21 cellular contexts compared by ENCODE assay signal in genomic region chr16:28443943-28444342, GRCh38. TPM values are rescaled to one million over a fixed set of nuclear protein-coding genes. Genes with fewer than 3 reads are reported as not detected.
A peak's percentile ranks its signal among the peaks of the same experiment; 100 is the strongest.
DNase-seq lines count a peak whose midpoint lies in the region; ATAC-seq and TF ChIP-seq lines count a peak whose summit lies in the region.
"Not testable (repeated sequence)": the region's sequence is repeated elsewhere in the genome, so short reads cannot be mapped to it uniquely, and the experiment has no call there.
"Had no signal": no experiment of that assay in that cellular context is flagged by ENCODE, and none has a peak within 500 bp of the region (broad histone marks: within the 10 kb centered on the region; RNA-seq: fewer than 3 reads in every experiment).

No MANE protein-coding gene starts in this region.

- not testable (repeated sequence) for H3K27ac ChIP-seq in left lung; sigmoid colon; aorta (ENCODE audit: low read depth in 1 of 2, low read length in 2 of 2)

- TF ChIP-seq EP300 in sigmoid colon (IDR thresholded peaks at IDR 0.05), result not testable (repeated sequence)

- H3K27ac Mint-ChIP-seq in glutamatergic neuron (ENCODE audit: unreplicated experiment); natural killer cell treated with Interleukin-12 subunit alpha and Interleukin-12 subunit beta and Interleukin-15 and Interleukin-18, amount 100 ng/mL, for 72 hours: not testable (repeated sequence)

- H3K4me3 Mint-ChIP-seq in glutamatergic neuron (ENCODE audit: unreplicated experiment); natural killer cell treated with Interleukin-12 subunit alpha and Interleukin-12 subunit beta and Interleukin-15 and Interleukin-18, amount 100 ng/mL, for 72 hours: not testable (repeated sequence)

- TF ChIP-seq CTCF in glutamatergic neuron (IDR thresholded peaks at IDR 0.05; ENCODE audit: partially characterized antibody, unreplicated experiment); left lung (IDR thresholded peaks at IDR 0.05); sigmoid colon (IDR thresholded peaks at IDR 0.05): not testable (repeated sequence)

- not testable (repeated sequence) for H3K27me3 Mint-ChIP-seq in glutamatergic neuron (ENCODE audit: unreplicated experiment); natural killer cell treated with Interleukin-12 subunit alpha and Interleukin-12 subunit beta and Interleukin-15 and Interleukin-18, amount 100 ng/mL, for 72 hours

- WGBS in sigmoid colon, 2 donors, result 84 to 85% methylated on average over 3 of the region's 6 CpGs
- WGBS in aorta, 2 donors, result 75 to 86% methylated on average over 3 of the region's 6 CpGs

- DNase-seq in glutamatergic neuron, result peak; percentile 10
- DNase-seq in left cardiac atrium, result peak; percentile 10
- peak; percentile 9 to 10 for DNase-seq in left lung
- peak; percentile 86 for DNase-seq in mesenteric fat pad (ENCODE audit: low spot score)
- peak; percentile 18 for DNase-seq in natural killer cell treated with Interleukin-12 subunit alpha and Interleukin-12 subunit beta and Interleukin-15 and Interleukin-18, amount 100 ng/mL, for 72 hours (ENCODE audit: low spot score)
- DNase-seq in posterior vena cava (ENCODE audit: low spot score), result peak; percentile 28
- peak; percentile 33 for DNase-seq in sigmoid colon
- DNase-seq in aorta, result peak; percentile 7 to 59

- H3K27me3 ChIP-seq in left lung; sigmoid colon; aorta (ENCODE audit: control insufficient read depth in 1 of 2, insufficient read depth in 2 of 2, low read length in 1 of 2): not testable (repeated sequence)

- not testable (repeated sequence) for H3K4me3 ChIP-seq in left lung; sigmoid colon; aorta (ENCODE audit: low read length in 2 of 2)

- not testable (repeated sequence) for H3K4me1 ChIP-seq in left lung; sigmoid colon; aorta (ENCODE audit: control insufficient read depth in 1 of 2, insufficient read depth in 2 of 2, low read length in 2 of 2)

- TF ChIP-seq POLR2A in sigmoid colon (IDR thresholded peaks at IDR 0.05), result not testable (repeated sequence)

- ATAC-seq in left cardiac atrium; left lung; natural killer cell treated with Interleukin-12 subunit alpha and Interleukin-12 subunit beta and Interleukin-15 and Interleukin-18, amount 100 ng/mL, for 72 hours; aorta (ENCODE audit: low FRiP score): not testable (repeated sequence)

- not testable (repeated sequence) for H3K36me3 ChIP-seq in left lung; sigmoid colon; aorta (ENCODE audit: control insufficient read depth in 1 of 2, insufficient read depth in 2 of 2, low read length in 1 of 2)

- H3K4me1 Mint-ChIP-seq in glutamatergic neuron (ENCODE audit: low read depth, unreplicated experiment); natural killer cell treated with Interleukin-12 subunit alpha and Interleukin-12 subunit beta and Interleukin-15 and Interleukin-18, amount 100 ng/mL, for 72 hours (ENCODE audit: low read depth in 2 of 2): not testable (repeated sequence)

- H3K9me3 Mint-ChIP-seq in glutamatergic neuron (ENCODE audit: unreplicated experiment); natural killer cell treated with Interleukin-12 subunit alpha and Interleukin-12 subunit beta and Interleukin-15 and Interleukin-18, amount 100 ng/mL, for 72 hours: not testable (repeated sequence)

- intact Hi-C loops in left cardiac atrium (cut with DNase I); left lung (cut with DNase I); posterior vena cava (cut with DNase I); sigmoid colon (cut with DNase I); aorta (cut with DNase I): not testable (repeated sequence)

- not testable (repeated sequence) for H3K36me3 Mint-ChIP-seq in glutamatergic neuron (ENCODE audit: unreplicated experiment); natural killer cell treated with Interleukin-12 subunit alpha and Interleukin-12 subunit beta and Interleukin-15 and Interleukin-18, amount 100 ng/mL, for 72 hours

- H3K9me3 ChIP-seq in left lung; sigmoid colon; aorta (ENCODE audit: control insufficient read depth, low read length): not testable (repeated sequence)

RNA-seq across cellular contexts. Expression of gene NPIPB7, which starts 28.2 kb away (rescaled TPM):
- total RNA-seq in glutamatergic neuron (ENCODE audit: unreplicated experiment) (not detected), left cardiac atrium (not detected), left lung (not detected), mesenteric fat pad (not detected), posterior vena cava (not detected), sigmoid colon (not detected), aorta (under 1 TPM in 1 of 2 donors, not detected in 1; 0.29 TPM)
- under 1 TPM; 0.31 to 0.47 TPM for total RNA-seq in natural killer cell treated with Interleukin-12 subunit alpha and Interleukin-12 subunit beta and Interleukin-15 and Interleukin-18, amount 100 ng/mL, for 72 hours
- polyA plus RNA-seq in sigmoid colon (1 to 10 TPM in 1 of 3 donors, under 1 TPM in 2; 0.48 to 1.8 (median 0.92) TPM), aorta (under 1 TPM in 1 of 2 donors, not detected in 1; 0.18 TPM)
- total RNA-seq: A172; A673; Caco-2; Calu3; CD4-positive, alpha-beta T cell; CD4-positive, CD25-positive, alpha-beta regulatory T cell; CD8-positive, alpha-beta memory T cell; CD8-positive, alpha-beta T cell; Daoy had no signal
- polyA plus RNA-seq: AG04450; BJ; CD14-positive monocyte; CD4-positive, alpha-beta memory T cell; CD4-positive, CD25-positive, alpha-beta regulatory T cell; CD8-positive, alpha-beta memory T cell had no signal

RNA-seq across cellular contexts. Expression of gene EIF3CL, which starts 40.3 kb away (rescaled TPM):
- total RNA-seq in glutamatergic neuron (ENCODE audit: unreplicated experiment), result 57.8 TPM
- 10 to 100 TPM; 17.2 to 32.4 TPM for total RNA-seq in left cardiac atrium
- 10 to 100 TPM; 10.6 to 42.2 TPM for total RNA-seq in left lung
- total RNA-seq in mesenteric fat pad, result 88.7 TPM
- 100 to 1,000 TPM in 1 of 2 donors, 10 to 100 TPM in 1; 81.0 to 119 TPM for total RNA-seq in natural killer cell treated with Interleukin-12 subunit alpha and Interleukin-12 subunit beta and Interleukin-15 and Interleukin-18, amount 100 ng/mL, for 72 hours
- 10 to 100 TPM; 42.2 to 70.3 TPM for total RNA-seq in posterior vena cava
- 100 to 1,000 TPM; 107 to 235 (median 116) TPM for total RNA-seq in sigmoid colon
- 10 to 100 TPM; 46.2 to 54.6 (median 48.5) TPM for polyA plus RNA-seq in sigmoid colon
- total RNA-seq in aorta, result 10 to 100 TPM; 62.6 to 88.0 TPM
- polyA plus RNA-seq in aorta, result 10 to 100 TPM; 40.7 to 41.6 TPM

RNA-seq across cellular contexts. Expression of gene CLN3, which starts 47.9 kb away (rescaled TPM):
- total RNA-seq in glutamatergic neuron (ENCODE audit: unreplicated experiment) (29.4 TPM), left cardiac atrium (10 to 100 TPM; 11.4 to 16.9 TPM), left lung (10 to 100 TPM; 57.5 to 72.8 TPM), mesenteric fat pad (25.2 TPM), posterior vena cava (10 to 100 TPM; 15.7 to 22.8 TPM), sigmoid colon (10 to 100 TPM; 16.8 to 23.0 (median 17.9) TPM), aorta (10 to 100 TPM; 15.6 to 27.2 TPM)
- 10 to 100 TPM; 38.1 to 49.1 TPM for total RNA-seq in natural killer cell treated with Interleukin-12 subunit alpha and Interleukin-12 subunit beta and Interleukin-15 and Interleukin-18, amount 100 ng/mL, for 72 hours
- polyA plus RNA-seq in sigmoid colon (100 to 1,000 TPM in 1 of 3 donors, 10 to 100 TPM in 2; 31.2 to 123 (median 53.6) TPM), aorta (10 to 100 TPM; 19.5 to 48.7 TPM)

RNA-seq across cellular contexts. Expression of gene APOBR, which starts 50.5 kb away (rescaled TPM):
- not detected for total RNA-seq in glutamatergic neuron (ENCODE audit: unreplicated experiment)
- 1 to 10 TPM; 1.1 to 1.4 TPM for total RNA-seq in left cardiac atrium
- 10 to 100 TPM in 1 of 2 donors, 1 to 10 TPM in 1; 6.2 to 22.9 TPM for total RNA-seq in left lung
- 4.1 TPM for total RNA-seq in mesenteric fat pad
- 10 to 100 TPM; 12.5 to 20.4 TPM for total RNA-seq in natural killer cell treated with Interleukin-12 subunit alpha and Interleukin-12 subunit beta and Interleukin-15 and Interleukin-18, amount 100 ng/mL, for 72 hours
- 1 to 10 TPM; 2.1 to 2.7 TPM for total RNA-seq in posterior vena cava
- total RNA-seq in sigmoid colon, result 1 to 10 TPM in 2 of 4 donors, under 1 TPM in 2; 0.68 to 1.1 (median 1.0) TPM
- polyA plus RNA-seq in sigmoid colon, result 10 to 100 TPM; 10.8 to 94.5 (median 24.0) TPM
- total RNA-seq in aorta, result 1 to 10 TPM; 2.5 to 3.1 TPM
- polyA plus RNA-seq in aorta, result 1 to 10 TPM; 1.1 to 2.6 TPM
- total RNA-seq: A172, A673 had no signal
- polyA plus RNA-seq: AG04450, BJ had no signal

Comparison
In these comparisons a context has a peak if more than half of its experiments do, and no peak if none do; other contexts are left out.
1. DNase-seq: peak in every context shown above with its lines; median percentile 86 in mesenteric fat pad; 33 in sigmoid colon; 33 in aorta; 28 in posterior vena cava; 18 in natural killer cell treated with Interleukin-12 subunit alpha and Interleukin-12 subunit beta and Interleukin-15 and Interleukin-18, amount 100 ng/mL, for 72 hours; 10 in glutamatergic neuron; 10 in left cardiac atrium; 10 in left lung.